16 cellular contexts compared by ENCODE assay signal in the genomic region with DNA sequence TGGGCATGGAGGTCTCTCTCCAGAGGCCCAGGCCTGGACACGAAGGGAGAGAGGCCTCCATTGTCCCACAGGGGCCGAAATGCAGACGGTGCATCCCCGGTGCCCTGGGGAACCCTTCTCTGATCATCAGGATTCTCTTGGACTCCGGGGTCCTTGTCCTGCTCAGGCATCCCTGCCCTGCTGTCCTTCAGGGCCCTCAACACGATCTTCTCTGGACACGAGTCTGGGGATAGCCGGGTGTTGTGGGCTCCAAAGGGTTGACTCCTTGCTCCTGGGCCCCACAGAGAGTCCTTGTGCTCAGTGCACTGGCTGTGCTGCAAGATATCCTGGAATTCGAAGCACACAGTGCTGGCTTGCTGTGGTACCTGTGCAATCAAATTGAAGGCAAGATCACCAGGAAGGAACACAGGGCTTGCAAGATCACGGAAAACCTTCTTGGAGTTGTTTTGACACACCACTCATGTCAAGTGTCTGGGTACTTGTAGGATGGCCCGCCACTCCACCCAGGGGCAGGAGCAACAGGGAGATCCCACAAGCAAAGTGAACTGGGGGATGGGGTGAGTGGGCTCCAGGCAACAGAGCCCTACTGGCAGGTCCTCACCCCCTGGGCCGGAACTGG.
DNase-seq lines count a peak whose midpoint lies in the region; ATAC-seq and TF ChIP-seq lines count a peak whose summit lies in the region.
"Had no signal": no experiment of that assay in that cellular context is flagged by ENCODE, and none has a peak within 500 bp of the region (broad histone marks: within the 10 kb centered on the region; RNA-seq: fewer than 3 reads in every experiment).

No MANE protein-coding gene starts in this region.

- no peaks in the 10 kb centered on the region for H3K36me3 Mint-ChIP-seq in activated CD8-positive, alpha-beta memory T cell treated with anti-CD3 and anti-CD28 coated beads, Interleukin-2, amount 10 ng/mL, durations not matched to agents 7 days and 5 days
- no peaks in the 10 kb centered on the region for H3K36me3 Mint-ChIP-seq in neural progenitor cell

- H3K79me2 ChIP-seq in neural progenitor cell (ENCODE audit: low read depth), result no peaks in the 10 kb centered on the region

- no peak overlapping the region for H2AFZ ChIP-seq in neural progenitor cell (replicated peaks)

- H3K4me3 ChIP-seq in neural progenitor cell (no peak overlapping the region), body of pancreas (no peak overlapping the region)

- no peak for ATAC-seq in activated CD8-positive, alpha-beta memory T cell treated with anti-CD3 and anti-CD28 coated beads, Interleukin-2, amount 10 ng/mL, durations not matched to agents 7 days and 5 days
- ATAC-seq in body of pancreas, result no peak
- no peak for ATAC-seq in GM18870 (IDR thresholded peaks at IDR 0.05; ENCODE audit: unreplicated experiment)

- H3K4me2 ChIP-seq in neural progenitor cell, result peak overlapping the region; percentile 13

- H3K9me3 ChIP-seq in neural progenitor cell (ENCODE audit: low read depth), result no peaks in the 10 kb centered on the region
- H3K9me3 ChIP-seq in body of pancreas, result no peaks in the 10 kb centered on the region

- CTCF ChIA-PET in activated CD8-positive, alpha-beta memory T cell treated with anti-CD3 and anti-CD28 coated beads, Interleukin-2, amount 10 ng/mL, durations not matched to agents 7 days and 5 days (lab: Charles Lee), result no interaction called here

- H3K27me3 ChIP-seq in neural progenitor cell (peaks cover 13% of the 10 kb centered on the region), body of pancreas (no peaks in the 10 kb centered on the region)

- H3K4me1 ChIP-seq in neural progenitor cell (peaks cover 10% of the 10 kb centered on the region), body of pancreas (peaks cover 13% of the 10 kb centered on the region)

- peaks cover 4% of the 10 kb centered on the region for H3F3A ChIP-seq in neural progenitor cell (ENCODE audit: low read depth)

- no peak overlapping the region for H3K4me3 Mint-ChIP-seq in activated CD8-positive, alpha-beta memory T cell treated with anti-CD3 and anti-CD28 coated beads, Interleukin-2, amount 10 ng/mL, durations not matched to agents 7 days and 5 days
- no peak overlapping the region for H3K4me3 Mint-ChIP-seq in neural progenitor cell
- H3K4me3 Mint-ChIP-seq: B cell; CD4-positive, alpha-beta T cell had no signal

- no peak for TF ChIP-seq CTCF in neural progenitor cell (IDR thresholded peaks at IDR 0.05)
- TF ChIP-seq CTCF in body of pancreas (IDR thresholded peaks at IDR 0.05), result no peak

- 81 to 90% methylated on average over 4 to 12 of the region's 12 CpGs for WGBS in body of pancreas, 2 donors

- no peaks in the 10 kb centered on the region for H4K20me1 ChIP-seq in neural progenitor cell (ENCODE audit: low read depth)

- H3K9me3 Mint-ChIP-seq in activated CD8-positive, alpha-beta memory T cell treated with anti-CD3 and anti-CD28 coated beads, Interleukin-2, amount 10 ng/mL, durations not matched to agents 7 days and 5 days (ENCODE audit: low read depth), result no peaks in the 10 kb centered on the region
- peaks cover 2% of the 10 kb centered on the region for H3K9me3 Mint-ChIP-seq in neural progenitor cell
- H3K9me3 Mint-ChIP-seq: CD4-positive, alpha-beta T cell; H9 had no signal

- peak overlapping the region; percentile 67 for H3K27ac ChIP-seq in caudate nucleus (ENCODE audit: low read depth, low read length)
- H3K27ac ChIP-seq in neural progenitor cell, result no peak overlapping the region
- no peak overlapping the region for H3K27ac ChIP-seq in body of pancreas

- H3K4me1 Mint-ChIP-seq in activated CD8-positive, alpha-beta memory T cell treated with anti-CD3 and anti-CD28 coated beads, Interleukin-2, amount 10 ng/mL, durations not matched to agents 7 days and 5 days, result no peaks in the 10 kb centered on the region
- peaks cover 19% of the 10 kb centered on the region for H3K4me1 Mint-ChIP-seq in neural progenitor cell
- H3K4me1 Mint-ChIP-seq: B cell had no signal

- H3K27ac Mint-ChIP-seq in activated CD8-positive, alpha-beta memory T cell treated with anti-CD3 and anti-CD28 coated beads, Interleukin-2, amount 10 ng/mL, durations not matched to agents 7 days and 5 days, result no peak overlapping the region
- no peak overlapping the region for H3K27ac Mint-ChIP-seq in neural progenitor cell
- H3K27ac Mint-ChIP-seq: B cell; CD4-positive, alpha-beta T cell; H9 had no signal

- intact Hi-C loops in body of pancreas (cut with DNase I), result no loop called here

- H3K36me3 ChIP-seq in neural progenitor cell (no peaks in the 10 kb centered on the region), body of pancreas (replicated peaks in 1 of 2; ENCODE audit: insufficient read depth in 1 of 2, low read depth in 2 of 2) (no peaks in the 10 kb centered on the region)

- TF ChIP-seq POLR2A in body of pancreas (IDR thresholded peaks at IDR 0.05), result no peak

- peak; percentile 27 for DNase-seq in activated CD8-positive, alpha-beta memory T cell treated with anti-CD3 and anti-CD28 coated beads, Interleukin-2, amount 10 ng/mL, durations not matched to agents 7 days and 5 days
- DNase-seq in activated CD8-positive, alpha-beta memory T cell treated with anti-CD3 and anti-CD28 coated beads for 24 hours, result no peak
- peak in 4 of 61 donors; percentile 50 to 74 (median 62) for DNase-seq in caudate nucleus (lab: John Stamatoyannopoulos, UW)
- DNase-seq in neural progenitor cell (ENCODE audit: low spot score), result no peak
- DNase-seq in SW480 (ENCODE audit: low spot score), result no peak
- DNase-seq in body of pancreas, result no peak
- DNase-seq in NOMO-1 treated with dmso at 0.1 percent for 144 hours (lab: John Stamatoyannopoulos, UW; ENCODE audit: unreplicated experiment), result no peak
- DNase-seq: ACHN; Calu3; CD4-positive, alpha-beta T cell; DMS 273 treated with DMSO at 0.1 percent for 48 hours; EL; GOT3; H9 had no signal

- peaks cover 41% of the 10 kb centered on the region for H3K27me3 Mint-ChIP-seq in activated CD8-positive, alpha-beta memory T cell treated with anti-CD3 and anti-CD28 coated beads, Interleukin-2, amount 10 ng/mL, durations not matched to agents 7 days and 5 days
- no peaks in the 10 kb centered on the region for H3K27me3 Mint-ChIP-seq in neural progenitor cell (ENCODE audit: insufficient read depth, low read depth)

- no peak overlapping the region for H3K9ac ChIP-seq in neural progenitor cell
